In the genomic region with DNA sequence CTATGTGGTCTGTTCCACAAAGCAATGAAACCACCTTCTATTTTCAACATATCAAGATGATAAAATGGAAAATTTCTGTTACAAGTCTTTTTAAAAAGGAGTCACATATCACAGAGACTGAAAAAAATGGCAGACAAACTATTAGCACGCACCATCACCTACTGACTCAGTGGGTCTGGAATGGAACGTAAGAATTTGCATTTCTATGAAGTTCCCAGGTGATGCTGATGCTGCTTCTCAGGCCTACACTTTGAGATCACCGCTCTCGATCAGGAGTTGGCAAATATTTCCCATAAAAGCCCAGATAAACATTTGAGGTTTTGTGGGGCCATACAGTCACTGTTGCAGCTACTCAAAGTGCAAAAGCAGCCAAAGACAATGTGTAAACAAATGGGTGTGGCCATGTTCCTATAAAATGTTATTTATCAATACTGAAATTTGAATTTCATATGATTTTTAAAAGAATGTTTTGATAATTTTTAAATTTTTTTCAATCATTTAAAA, we compare ENCODE assay signal across 27 cellular contexts.
"Had no signal": no experiment of that assay in that cellular context is flagged by ENCODE, and none has a peak within 500 bp of the region (broad histone marks: within the 10 kb centered on the region; RNA-seq: fewer than 3 reads in every experiment).

No MANE protein-coding gene starts in this region.

- H3K27me3 ChIP-seq: brain microvascular endothelial cell, cardiac muscle cell, MG63 had no signal

- H3K27ac Mint-ChIP-seq: activated B cell treated with CpG ODN at 0.5 μM for 24 hours; activated CD4-positive, alpha-beta T cell treated with anti-CD3 and anti-CD28 coated beads, Interleukin-2, amount 10 ng/mL, durations not matched to agents 24 days and 14 days; activated CD8-positive, alpha-beta memory T cell treated with anti-CD3 and anti-CD28 coated beads, Interleukin-2, amount 10 ng/mL, durations not matched to agents 7 days and 5 days; activated naive CD4-positive, alpha-beta T cell treated with anti-CD3 and anti-CD28 coated beads for 36 hours; activated naive CD8-positive, alpha-beta T cell treated with anti-CD3 and anti-CD28 coated beads for 36 hours; activated T-helper 17 cell treated with anti-CD3 and anti-CD28 coated beads, Interleukin-2, amount 50 U/mL, for 72 hours; T-helper 1 cell treated with Interleukin-12 subunit alpha and Interleukin-12 subunit beta and Interleukin-4 antibody, amounts not matched to agents 30 μg/mL and 1 μg/mL, for 36 hours had no signal

- H3K4me3 ChIP-seq: cardiac muscle cell, MG63 had no signal

- H3K27ac ChIP-seq: brain microvascular endothelial cell, cardiac muscle cell had no signal

- H3K9me3 ChIP-seq: MG63 had no signal

- H3K4me3 Mint-ChIP-seq: activated B cell treated with CpG ODN at 0.5 μM for 24 hours; activated CD4-positive, alpha-beta T cell treated with anti-CD3 and anti-CD28 coated beads, Interleukin-2, amount 10 ng/mL, durations not matched to agents 24 days and 14 days; activated CD8-positive, alpha-beta memory T cell treated with anti-CD3 and anti-CD28 coated beads, Interleukin-2, amount 10 ng/mL, durations not matched to agents 7 days and 5 days; activated naive CD4-positive, alpha-beta T cell treated with anti-CD3 and anti-CD28 coated beads for 36 hours; activated naive CD8-positive, alpha-beta T cell treated with anti-CD3 and anti-CD28 coated beads for 36 hours; activated T-cell treated with anti-CD3 and anti-CD28 coated beads, Interleukin-2, amount 50 U/mL, for 4 hours; activated T-helper 17 cell treated with anti-CD3 and anti-CD28 coated beads, Interleukin-2, amount 50 U/mL, for 72 hours; T-helper 1 cell treated with Interleukin-12 subunit alpha and Interleukin-12 subunit beta and Interleukin-4 antibody, amounts not matched to agents 30 μg/mL and 1 μg/mL, for 36 hours had no signal

- H3K27me3 Mint-ChIP-seq: activated B cell treated with CpG ODN at 0.5 μM for 24 hours; activated CD4-positive, alpha-beta T cell treated with anti-CD3 and anti-CD28 coated beads, Interleukin-2, amount 10 ng/mL, durations not matched to agents 24 days and 14 days; activated CD8-positive, alpha-beta memory T cell treated with anti-CD3 and anti-CD28 coated beads, Interleukin-2, amount 10 ng/mL, durations not matched to agents 7 days and 5 days; activated naive CD8-positive, alpha-beta T cell treated with anti-CD3 and anti-CD28 coated beads for 36 hours; activated T-helper 17 cell treated with anti-CD3 and anti-CD28 coated beads, Interleukin-2, amount 50 U/mL, for 72 hours had no signal

- H3K9me3 Mint-ChIP-seq: activated B cell treated with CpG ODN at 0.5 μM for 24 hours; activated naive CD4-positive, alpha-beta T cell treated with anti-CD3 and anti-CD28 coated beads for 36 hours; activated naive CD8-positive, alpha-beta T cell treated with anti-CD3 and anti-CD28 coated beads for 36 hours; activated T-cell treated with anti-CD3 and anti-CD28 coated beads, Interleukin-2, amount 50 U/mL, for 4 hours; activated T-helper 17 cell treated with anti-CD3 and anti-CD28 coated beads, Interleukin-2, amount 50 U/mL, for 72 hours; T-helper 1 cell treated with Interleukin-12 subunit alpha and Interleukin-12 subunit beta and Interleukin-4 antibody, amounts not matched to agents 30 μg/mL and 1 μg/mL, for 36 hours had no signal

- DNase-seq: activated B cell treated with CpG ODN at 0.5 μM for 24 hours; activated CD4-positive, alpha-beta T cell treated with anti-CD3 and anti-CD28 coated beads for 1 hour; activated CD4-positive, alpha-beta T cell treated with anti-CD3 and anti-CD28 coated beads, Interleukin-2, amount 10 ng/mL, durations not matched to agents 24 days and 14 days; activated CD4-positive, alpha-beta T cell treated with anti-CD3 and anti-CD28 coated beads, Interleukin-2, amount 50 U/mL, for 48 hours; activated CD8-positive, alpha-beta memory T cell treated with anti-CD3 and anti-CD28 coated beads, Interleukin-2, amount 10 ng/mL, durations not matched to agents 7 days and 5 days; activated gamma-delta T cell; activated naive CD4-positive, alpha-beta T cell treated with anti-CD3 and anti-CD28 coated beads for 36 hours; activated naive CD8-positive, alpha-beta T cell treated with anti-CD3 and anti-CD28 coated beads for 36 hours; activated T-cell treated with anti-CD3 and anti-CD28 coated beads, Interleukin-2, amount 50 U/mL, for 4 hours; brain microvascular endothelial cell; KG1; MG63; MV-4-11; NCI-H1092 treated with DMSO at 0.1 percent for 48 hours; NCI-H1417 treated with DMSO at 0.1 percent for 48 hours; NCI-H1694; NCI-H2029; NCI-H2107; NCI-H2171 treated with DMSO at 0.1 percent for 48 hours; NCI-H345; NCI-H510A; NCI-H526 treated with DMSO at 0.1 percent for 48 hours; NCI-H82; SHP77 treated with DMSO at 0.1 percent for 48 hours had no signal

- ATAC-seq: activated CD8-positive, alpha-beta memory T cell treated with anti-CD3 and anti-CD28 coated beads, Interleukin-2, amount 10 ng/mL, durations not matched to agents 7 days and 5 days; activated T-cell treated with anti-CD3 and anti-CD28 coated beads, Interleukin-2, amount 50 U/mL, for 4 hours; activated T-helper 17 cell treated with anti-CD3 and anti-CD28 coated beads, Interleukin-2, amount 50 U/mL, for 72 hours had no signal
